33 cellular contexts compared by ENCODE assay signal in the genomic region with DNA sequence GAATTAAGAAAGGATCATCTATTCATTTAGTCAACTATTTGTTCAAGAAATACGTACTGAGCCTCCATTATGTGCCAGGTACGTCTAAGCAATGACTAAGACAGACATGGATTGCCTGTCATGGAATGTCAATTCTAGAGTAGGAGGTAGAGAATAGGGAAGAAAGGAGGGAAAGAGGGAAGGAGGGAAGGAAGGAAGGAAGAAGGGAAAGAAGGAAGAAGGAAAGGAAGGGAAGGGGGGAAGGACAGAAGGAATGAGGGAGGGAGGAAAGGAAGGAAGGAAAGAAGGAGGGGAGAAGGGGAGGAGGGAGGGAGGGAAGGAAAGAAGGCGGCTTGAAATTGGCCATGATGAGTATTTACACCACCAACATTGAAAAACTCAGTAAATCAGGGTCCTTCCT. TPM values are rescaled to one million over a fixed set of nuclear protein-coding genes. Genes with fewer than 3 reads are reported as not detected.
"Had no signal": no experiment of that assay in that cellular context is flagged by ENCODE, and none has a peak within 500 bp of the region (broad histone marks: within the 10 kb centered on the region; RNA-seq: fewer than 3 reads in every experiment).

No MANE protein-coding gene starts in this region.

- H3K27me3 ChIP-seq: stomach, suprapubic skin, testis, thyroid gland, tibial artery, tibial nerve, transverse colon, upper lobe of left lung, upper lobe of right lung, uterus, vagina had no signal

- ATAC-seq: stimulated activated effector memory CD8-positive, alpha-beta T cell treated with anti-CD3 and anti-CD28 coated beads, Interleukin-12 subunit alpha, Interleukin-12 subunit beta, amount 100 ng/mL, for 72 hours; stimulated activated memory B cell treated with anti-CD40 and anti-IgM and Interleukin-4, amounts not matched to agents 10 μg/mL and 1 μg/mL and 100 μg/mL, for 72 hours; stimulated activated naive B cell treated with anti-CD40 and anti-IgM and Interleukin-4, amounts not matched to agents 10 μg/mL and 1 μg/mL and 100 μg/mL, for 72 hours; stimulated activated naive CD8-positive, alpha-beta T cell treated with anti-CD3 and anti-CD28 coated beads, Interleukin-15, amount 100 ng/mL, for 72 hours; stimulated activated naive CD8-positive, alpha-beta T cell treated with anti-CD3 and anti-CD28 coated beads, Interleukin-15, Interleukin-2, amounts not matched to agents 100 U/mL and 50 U/mL, for 24 hours; upper lobe of right lung had no signal

- H3K27me3 Mint-ChIP-seq: stimulated activated naive CD8-positive, alpha-beta T cell treated with anti-CD3 and anti-CD28 coated beads, Interleukin-15, Interleukin-2, amounts not matched to agents 100 ng/mL and 50 ng/mL, for 24 hours had no signal

- H3K4me1 Mint-ChIP-seq: stimulated activated memory B cell treated with anti-CD40 and anti-IgM and Interleukin-4, amounts not matched to agents 10 μg/mL and 1 μg/mL and 100 μg/mL, for 72 hours had no signal

- H3K27ac ChIP-seq: stomach, suprapubic skin, testis, thoracic aorta, thyroid gland, tibial artery, tibial nerve, transverse colon, upper lobe of left lung, upper lobe of right lung, uterus, vagina had no signal

- H3K4me3 Mint-ChIP-seq: stimulated activated effector memory CD8-positive, alpha-beta T cell treated with anti-CD3 and anti-CD28 coated beads, Interleukin-12 subunit alpha, Interleukin-12 subunit beta, amount 100 ng/mL, for 72 hours; stimulated activated memory B cell treated with anti-CD40 and anti-IgM and Interleukin-4, amounts not matched to agents 10 μg/mL and 1 μg/mL and 100 μg/mL, for 72 hours; stimulated activated naive B cell treated with anti-CD40 and anti-IgM and Interleukin-4, amounts not matched to agents 10 μg/mL and 1 μg/mL and 100 μg/mL, for 72 hours; stimulated activated naive CD8-positive, alpha-beta T cell treated with anti-CD3 and anti-CD28 coated beads, Interleukin-15, amount 100 ng/mL, for 72 hours; stimulated activated naive CD8-positive, alpha-beta T cell treated with anti-CD3 and anti-CD28 coated beads, Interleukin-15, Interleukin-2, amounts not matched to agents 100 ng/mL and 50 ng/mL, for 24 hours; type B pancreatic cell had no signal

- H3K4me3 ChIP-seq: stomach, suprapubic skin, testis, thoracic aorta, thyroid gland, tibial artery, tibial nerve, transverse colon, upper lobe of left lung, upper lobe of right lung, uterus, vagina had no signal

- DNase-seq: stimulated activated CD4-positive, alpha-beta T cell treated with anti-CD3 and anti-CD28 coated beads, Interleukin-2, amount 100 ng/mL, for 48 hours; stimulated activated CD4-positive, alpha-beta T cell treated with anti-CD3 and anti-CD28 coated beads, Interleukin-4, amount 100 ng/mL, for 1 hour; stimulated activated CD4-positive, alpha-beta T cell treated with anti-CD3 and anti-CD28 coated beads, Interleukin-4, amount 100 ng/mL, for 24 hours; stimulated activated CD4-positive, alpha-beta T cell treated with anti-CD3 and anti-CD28 coated beads, Interleukin-4, amount 100 ng/mL, for 4 hours; stimulated activated CD8-positive, alpha-beta memory T cell treated with anti-CD3 and anti-CD28 coated beads, Interleukin-4, amount 100 ng/mL, for 48 hours; stimulated activated naive B cell treated with anti-CD40 and anti-IgM and Interleukin-4, amounts not matched to agents 10 μg/mL and 1 μg/mL and 100 μg/mL, for 72 hours; stimulated activated naive CD4-positive, alpha-beta T cell; stimulated activated naive CD4-positive, alpha-beta T cell treated with Interleukin-2 at 50 U/mL for 16 hours; stimulated activated naive CD8-positive, alpha-beta T cell treated with anti-CD3 and anti-CD28 coated beads, Interleukin-15, amount 100 ng/mL, for 72 hours; stimulated activated naive CD8-positive, alpha-beta T cell treated with anti-CD3 and anti-CD28 coated beads, Interleukin-15, Interleukin-2, amounts not matched to agents 100 U/mL and 50 U/mL, for 24 hours; stomach; substantia nigra; testis; thyroid gland; tibial artery; transverse colon; trophoblast cell; upper lobe of left lung; upper lobe of right lung; uterus had no signal

- H3K9me3 Mint-ChIP-seq: stimulated activated effector memory CD8-positive, alpha-beta T cell treated with anti-CD3 and anti-CD28 coated beads, Interleukin-12 subunit alpha, Interleukin-12 subunit beta, amount 100 ng/mL, for 72 hours had no signal

- H3K36me3 ChIP-seq: stomach, suprapubic skin, thoracic aorta, thyroid gland, tibial artery, tibial nerve, transverse colon, upper lobe of left lung, upper lobe of right lung, uterus, vagina had no signal

- H3K9me3 ChIP-seq: stomach, suprapubic skin, testis, thoracic aorta, thyroid gland, tibial artery, tibial nerve, transverse colon, upper lobe of left lung, upper lobe of right lung, uterus, vagina had no signal

- H3K36me3 Mint-ChIP-seq: stimulated activated effector memory CD8-positive, alpha-beta T cell treated with anti-CD3 and anti-CD28 coated beads, Interleukin-12 subunit alpha, Interleukin-12 subunit beta, amount 100 ng/mL, for 72 hours; stimulated activated memory B cell treated with anti-CD40 and anti-IgM and Interleukin-4, amounts not matched to agents 10 μg/mL and 1 μg/mL and 100 μg/mL, for 72 hours; type B pancreatic cell had no signal

- H3K27ac Mint-ChIP-seq: stimulated activated effector memory CD8-positive, alpha-beta T cell treated with anti-CD3 and anti-CD28 coated beads, Interleukin-12 subunit alpha, Interleukin-12 subunit beta, amount 100 ng/mL, for 72 hours; stimulated activated memory B cell treated with anti-CD40 and anti-IgM and Interleukin-4, amounts not matched to agents 10 μg/mL and 1 μg/mL and 100 μg/mL, for 72 hours; stimulated activated naive B cell treated with anti-CD40 and anti-IgM and Interleukin-4, amounts not matched to agents 10 μg/mL and 1 μg/mL and 100 μg/mL, for 72 hours; type B pancreatic cell had no signal

- FAIRE-seq: urothelium cell line had no signal

- H3K4me1 ChIP-seq: testis, thyroid gland, transverse colon, uterus had no signal

RNA-seq across cellular contexts. Expression of gene DAZL, which starts 52.5 kb away (rescaled TPM):
- total RNA-seq: subcutaneous adipose tissue, temporal lobe, thoracic aorta, tibial nerve, transverse colon, upper lobe of left lung, upper lobe of right lung, ureter, urinary bladder, vagina had no signal
- polyA plus RNA-seq: urinary bladder had no signal
